ENCODE assay signal across 21 cellular contexts in genomic region chr2:105177546-105178254, GRCh38.
"Had no signal": no experiment of that assay in that cellular context is flagged by ENCODE, and none has a peak within 500 bp of the region (broad histone marks: within the 10 kb centered on the region; RNA-seq: fewer than 3 reads in every experiment).

No MANE protein-coding gene starts in this region.

- DNase-seq: activated CD4-positive, alpha-beta T cell treated with anti-CD3 and anti-CD28 coated beads, Interleukin-2, amount 10 ng/mL, durations not matched to agents 24 days and 14 days; activated CD8-positive, alpha-beta T cell treated with anti-CD3 and anti-CD28 coated beads for 36 hours; activated naive CD4-positive, alpha-beta T cell treated with anti-CD3 and anti-CD28 coated beads, Interleukin-2, amount 50 U/mL, for 16 hours; activated T-cell treated with anti-CD3 and anti-CD28 coated beads, Interleukin-2, amount 50 U/mL, for 24 hours; adrenal gland; cortex of kidney; gastrocnemius medialis; heart left ventricle; left cardiac atrium; lower lobe of right lung; occipital lobe; posterior cingulate gyrus; spleen; stimulated activated naive CD4-positive, alpha-beta T cell treated with Interleukin-2 at 50 U/mL for 16 hours; T1000 had no signal

- H3K27ac ChIP-seq: adrenal gland, breast epithelium, gastrocnemius medialis, heart left ventricle, lower lobe of right lung, spleen, tibial nerve had no signal

- FAIRE-seq: astrocyte, islet of Langerhans had no signal

- H3K9me3 ChIP-seq: adrenal gland, breast epithelium, gastrocnemius medialis, heart left ventricle, lower lobe of right lung, tibial nerve had no signal

- ATAC-seq: activated CD8-positive, alpha-beta T cell treated with anti-CD3 and anti-CD28 coated beads for 36 hours; gastrocnemius medialis; heart left ventricle; left cardiac atrium; lower lobe of right lung had no signal

- H3K4me1 ChIP-seq: adrenal gland, breast epithelium, gastrocnemius medialis, tibial nerve had no signal

- H3K27ac Mint-ChIP-seq: activated CD4-positive, alpha-beta T cell treated with anti-CD3 and anti-CD28 coated beads, Interleukin-2, amount 10 ng/mL, durations not matched to agents 24 days and 14 days; activated CD8-positive, alpha-beta T cell treated with anti-CD3 and anti-CD28 coated beads for 36 hours; activated T-cell treated with anti-CD3 and anti-CD28 coated beads, Interleukin-2, amount 50 U/mL, for 24 hours; mesothelial cell of epicardium; nephron had no signal

- H3K9me3 Mint-ChIP-seq: activated CD4-positive, alpha-beta T cell treated with anti-CD3 and anti-CD28 coated beads, Interleukin-2, amount 10 ng/mL, durations not matched to agents 24 days and 14 days; activated CD8-positive, alpha-beta T cell treated with anti-CD3 and anti-CD28 coated beads for 36 hours; activated T-cell treated with anti-CD3 and anti-CD28 coated beads, Interleukin-2, amount 50 U/mL, for 24 hours had no signal

- H3K36me3 ChIP-seq: adrenal gland, breast epithelium, gastrocnemius medialis, heart left ventricle, lower lobe of right lung, spleen, tibial nerve had no signal

- H3K36me3 Mint-ChIP-seq: mesothelial cell of epicardium had no signal

- H3K4me3 Mint-ChIP-seq: activated CD4-positive, alpha-beta T cell treated with anti-CD3 and anti-CD28 coated beads, Interleukin-2, amount 10 ng/mL, durations not matched to agents 24 days and 14 days; activated CD8-positive, alpha-beta T cell treated with anti-CD3 and anti-CD28 coated beads for 36 hours; activated T-cell treated with anti-CD3 and anti-CD28 coated beads, Interleukin-2, amount 50 U/mL, for 24 hours; mesothelial cell of epicardium; nephron had no signal

- H3K4me1 Mint-ChIP-seq: activated CD4-positive, alpha-beta T cell treated with anti-CD3 and anti-CD28 coated beads, Interleukin-2, amount 10 ng/mL, durations not matched to agents 24 days and 14 days had no signal

- H3K4me3 ChIP-seq: adrenal gland, breast epithelium, gastrocnemius medialis, heart left ventricle, lower lobe of right lung, spleen, tibial nerve had no signal

- H3K27me3 ChIP-seq: adrenal gland had no signal
